Comparison of ENCODE assay signal across 1 cellular context in the genomic region with DNA sequence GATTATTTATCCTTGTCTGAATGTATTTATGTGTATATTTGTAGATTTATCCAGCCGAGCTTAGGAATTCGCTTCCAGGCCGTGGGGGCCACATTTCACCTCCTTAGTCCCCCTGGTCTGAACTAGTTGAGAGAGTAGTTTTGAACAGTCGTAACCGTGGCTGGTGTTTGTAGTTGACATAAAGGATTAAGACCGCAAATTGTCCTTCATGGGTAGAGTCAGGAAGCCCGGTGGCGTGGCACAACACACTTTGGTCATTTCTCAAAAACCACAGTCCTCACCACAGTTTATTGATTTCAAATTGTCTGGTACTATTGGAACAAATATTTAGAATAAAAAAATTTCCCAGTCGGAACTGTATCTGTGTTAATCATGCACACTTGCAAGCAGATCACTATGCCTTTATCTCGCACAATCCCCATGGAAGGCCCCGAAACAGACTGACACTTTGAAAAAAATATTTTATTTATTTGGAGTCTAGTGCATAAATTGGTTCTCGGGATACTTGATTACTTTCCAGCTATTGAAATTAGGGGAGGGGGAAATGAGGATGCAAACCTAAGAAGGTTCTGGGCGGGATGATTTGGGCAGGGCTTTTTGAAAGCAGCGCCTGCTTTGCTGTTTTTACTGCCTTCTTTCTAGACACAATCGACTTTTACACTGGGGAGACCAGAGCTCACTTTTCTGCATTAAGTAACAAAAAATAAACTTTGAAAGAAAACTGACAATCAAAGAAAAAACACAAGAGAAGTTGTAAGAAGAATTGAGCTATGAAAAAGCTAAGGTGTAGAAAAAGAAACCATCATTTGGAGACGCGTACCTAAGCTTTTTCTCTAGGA.
TF ChIP-seq lines count a peak whose summit lies in the region.

No MANE protein-coding gene starts in this region.

TF ChIP-seq in HepG2, 621 proteins besides CTCF, POLR2A, EP300 and RAD21 (continued from another document and continues in another):
- TF ChIP-seq, protein P1, sequence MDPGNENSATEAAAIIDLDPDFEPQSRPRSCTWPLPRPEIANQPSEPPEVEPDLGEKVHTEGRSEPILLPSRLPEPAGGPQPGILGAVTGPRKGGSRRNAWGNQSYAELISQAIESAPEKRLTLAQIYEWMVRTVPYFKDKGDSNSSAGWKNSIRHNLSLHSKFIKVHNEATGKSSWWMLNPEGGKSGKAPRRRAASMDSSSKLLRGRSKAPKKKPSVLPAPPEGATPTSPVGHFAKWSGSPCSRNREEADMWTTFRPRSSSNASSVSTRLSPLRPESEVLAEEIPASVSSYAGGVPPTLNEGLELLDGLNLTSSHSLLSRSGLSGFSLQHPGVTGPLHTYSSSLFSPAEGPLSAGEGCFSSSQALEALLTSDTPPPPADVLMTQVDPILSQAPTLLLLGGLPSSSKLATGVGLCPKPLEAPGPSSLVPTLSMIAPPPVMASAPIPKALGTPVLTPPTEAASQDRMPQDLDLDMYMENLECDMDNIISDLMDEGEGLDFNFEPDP (CRISPR knock-in tag; conservative IDR thresholded peaks at IDR 0.05): no peak
- no peak for TF ChIP-seq EED (CRISPR knock-in tag; IDR thresholded peaks at IDR 0.05)
- TF ChIP-seq ZNF709 (CRISPR knock-in tag; IDR thresholded peaks at IDR 0.05): no peak
- no peak for TF ChIP-seq ZNF614 (CRISPR knock-in tag; IDR thresholded peaks at IDR 0.05; ENCODE audit: borderline replicate concordance)
- TF ChIP-seq, protein P2, sequence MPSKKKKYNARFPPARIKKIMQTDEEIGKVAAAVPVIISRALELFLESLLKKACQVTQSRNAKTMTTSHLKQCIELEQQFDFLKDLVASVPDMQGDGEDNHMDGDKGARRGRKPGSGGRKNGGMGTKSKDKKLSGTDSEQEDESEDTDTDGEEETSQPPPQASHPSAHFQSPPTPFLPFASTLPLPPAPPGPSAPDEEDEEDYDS (CRISPR knock-in tag; IDR thresholded peaks at IDR 0.05): no peak
- TF ChIP-seq HIC2 (CRISPR knock-in tag; IDR thresholded peaks at IDR 0.05; ENCODE audit: low read depth): peak; percentile 38; the same call in 1 of the 2 replicates
- no peak for TF ChIP-seq HCFC1 (IDR thresholded peaks at IDR 0.05; ENCODE audit: low read depth, low read length)
- 0 out of 2 replicates have a peak, but pooled peaks have one; percentile 12 for TF ChIP-seq STAG1 (CRISPR knock-in tag; IDR thresholded peaks at IDR 0.05)
- TF ChIP-seq BCL3 (CRISPR knock-in tag; IDR thresholded peaks at IDR 0.05): no peak
- TF ChIP-seq ZSCAN31 (CRISPR knock-in tag; IDR thresholded peaks at IDR 0.05; ENCODE audit: low read depth): no peak
- TF ChIP-seq CAMTA2 (CRISPR knock-in tag; IDR thresholded peaks at IDR 0.05; ENCODE audit: borderline replicate concordance): no peak
- no peak for TF ChIP-seq ZBTB46 (CRISPR knock-in tag; IDR thresholded peaks at IDR 0.05; ENCODE audit: borderline replicate concordance)
- TF ChIP-seq, protein P3, sequence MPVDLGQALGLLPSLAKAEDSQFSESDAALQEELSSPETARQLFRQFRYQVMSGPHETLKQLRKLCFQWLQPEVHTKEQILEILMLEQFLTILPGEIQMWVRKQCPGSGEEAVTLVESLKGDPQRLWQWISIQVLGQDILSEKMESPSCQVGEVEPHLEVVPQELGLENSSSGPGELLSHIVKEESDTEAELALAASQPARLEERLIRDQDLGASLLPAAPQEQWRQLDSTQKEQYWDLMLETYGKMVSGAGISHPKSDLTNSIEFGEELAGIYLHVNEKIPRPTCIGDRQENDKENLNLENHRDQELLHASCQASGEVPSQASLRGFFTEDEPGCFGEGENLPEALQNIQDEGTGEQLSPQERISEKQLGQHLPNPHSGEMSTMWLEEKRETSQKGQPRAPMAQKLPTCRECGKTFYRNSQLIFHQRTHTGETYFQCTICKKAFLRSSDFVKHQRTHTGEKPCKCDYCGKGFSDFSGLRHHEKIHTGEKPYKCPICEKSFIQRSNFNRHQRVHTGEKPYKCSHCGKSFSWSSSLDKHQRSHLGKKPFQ (CRISPR knock-in tag; IDR thresholded peaks at IDR 0.05; ENCODE audit: insufficient replicate concordance): no peak
- TF ChIP-seq, protein P4, sequence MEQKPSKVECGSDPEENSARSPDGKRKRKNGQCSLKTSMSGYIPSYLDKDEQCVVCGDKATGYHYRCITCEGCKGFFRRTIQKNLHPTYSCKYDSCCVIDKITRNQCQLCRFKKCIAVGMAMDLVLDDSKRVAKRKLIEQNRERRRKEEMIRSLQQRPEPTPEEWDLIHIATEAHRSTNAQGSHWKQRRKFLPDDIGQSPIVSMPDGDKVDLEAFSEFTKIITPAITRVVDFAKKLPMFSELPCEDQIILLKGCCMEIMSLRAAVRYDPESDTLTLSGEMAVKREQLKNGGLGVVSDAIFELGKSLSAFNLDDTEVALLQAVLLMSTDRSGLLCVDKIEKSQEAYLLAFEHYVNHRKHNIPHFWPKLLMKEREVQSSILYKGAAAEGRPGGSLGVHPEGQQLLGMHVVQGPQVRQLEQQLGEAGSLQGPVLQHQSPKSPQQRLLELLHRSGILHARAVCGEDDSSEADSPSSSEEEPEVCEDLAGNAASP (CRISPR knock-in tag; IDR thresholded peaks at IDR 0.05; ENCODE audit: borderline replicate concordance): no peak
- TF ChIP-seq ZBTB21 (CRISPR knock-in tag; IDR thresholded peaks at IDR 0.05): no peak
- no peak for TF ChIP-seq THAP7 (CRISPR knock-in tag; IDR thresholded peaks at IDR 0.05)
- TF ChIP-seq ZBTB38 (CRISPR knock-in tag; IDR thresholded peaks at IDR 0.05): peak; percentile 55; the same call in 1 of the 2 replicates
- TF ChIP-seq, protein P5, sequence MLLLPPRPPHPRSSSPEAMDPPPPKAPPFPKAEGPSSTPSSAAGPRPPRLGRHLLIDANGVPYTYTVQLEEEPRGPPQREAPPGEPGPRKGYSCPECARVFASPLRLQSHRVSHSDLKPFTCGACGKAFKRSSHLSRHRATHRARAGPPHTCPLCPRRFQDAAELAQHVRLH (CRISPR knock-in tag; IDR thresholded peaks at IDR 0.05; ENCODE audit: borderline replicate concordance, low read depth): no peak
- TF ChIP-seq, protein P6, sequence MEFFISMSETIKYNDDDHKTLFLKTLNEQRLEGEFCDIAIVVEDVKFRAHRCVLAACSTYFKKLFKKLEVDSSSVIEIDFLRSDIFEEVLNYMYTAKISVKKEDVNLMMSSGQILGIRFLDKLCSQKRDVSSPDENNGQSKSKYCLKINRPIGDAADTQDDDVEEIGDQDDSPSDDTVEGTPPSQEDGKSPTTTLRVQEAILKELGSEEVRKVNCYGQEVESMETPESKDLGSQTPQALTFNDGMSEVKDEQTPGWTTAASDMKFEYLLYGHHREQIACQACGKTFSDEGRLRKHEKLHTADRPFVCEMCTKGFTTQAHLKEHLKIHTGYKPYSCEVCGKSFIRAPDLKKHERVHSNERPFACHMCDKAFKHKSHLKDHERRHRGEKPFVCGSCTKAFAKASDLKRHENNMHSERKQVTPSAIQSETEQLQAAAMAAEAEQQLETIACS (CRISPR knock-in tag; IDR thresholded peaks at IDR 0.05): no peak
- TF ChIP-seq ZNF30 (CRISPR knock-in tag; IDR thresholded peaks at IDR 0.05): no peak
- TF ChIP-seq RARG (CRISPR knock-in tag; IDR thresholded peaks at IDR 0.05; ENCODE audit: low read depth): no peak
- no peak; the same call in 1 of the 2 replicates for TF ChIP-seq BRD4 (CRISPR knock-in tag; IDR thresholded peaks at IDR 0.05)
- no peak for TF ChIP-seq ZNF75D (CRISPR knock-in tag; IDR thresholded peaks at IDR 0.05; ENCODE audit: borderline replicate concordance)
- peak; percentile 75; the same call in 1 of the 2 replicates for TF ChIP-seq SALL1 (CRISPR knock-in tag; IDR thresholded peaks at IDR 0.05)
- TF ChIP-seq HNF4A (CRISPR knock-in tag; IDR thresholded peaks at IDR 0.05): peak; percentile 67
- TF ChIP-seq DR1 (CRISPR knock-in tag; IDR thresholded peaks at IDR 0.05): no peak
- TF ChIP-seq ERF (CRISPR knock-in tag; IDR thresholded peaks at IDR 0.05): peak; percentile 48; the same call in 1 of the 2 replicates
- no peak for TF ChIP-seq NFE2L1 (CRISPR knock-in tag; IDR thresholded peaks at IDR 0.05; ENCODE audit: borderline replicate concordance)
- TF ChIP-seq MED8 (CRISPR knock-in tag; IDR thresholded peaks at IDR 0.05; ENCODE audit: insufficient replicate concordance): peak; percentile 34
- TF ChIP-seq PRDM15 (CRISPR knock-in tag; IDR thresholded peaks at IDR 0.05): 0 out of 2 replicates have a peak, but pooled peaks have one; percentile 15
- no peak for TF ChIP-seq SNAPC2 (CRISPR knock-in tag; IDR thresholded peaks at IDR 0.05)
- TF ChIP-seq CENPX (CRISPR knock-in tag; IDR thresholded peaks at IDR 0.05): no peak
- no peak for TF ChIP-seq IRF1 (CRISPR knock-in tag; IDR thresholded peaks at IDR 0.05; ENCODE audit: low read depth)
